1 cellular context compared by ENCODE assay signal in the genomic region with DNA sequence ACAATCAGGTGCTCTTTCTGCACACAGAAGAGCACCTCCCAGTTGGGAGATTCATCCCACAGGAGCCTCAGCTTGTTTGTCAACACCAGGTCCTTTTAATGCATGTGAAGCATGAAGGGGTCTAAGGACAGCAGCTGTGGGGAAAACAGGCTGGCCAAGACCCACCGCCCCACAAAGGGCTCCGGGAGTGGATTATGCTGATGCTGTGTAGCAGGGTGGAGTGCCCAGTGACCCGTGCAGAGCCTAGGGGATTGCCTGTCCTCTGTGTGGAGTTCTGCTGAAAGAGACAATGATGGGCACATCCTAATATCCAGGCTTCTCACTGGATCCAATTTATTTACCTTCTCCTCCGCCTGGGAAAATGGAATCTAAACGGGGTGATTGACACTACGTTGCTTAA.
TF ChIP-seq lines count a peak whose summit lies in the region.

No MANE protein-coding gene starts in this region.

TF ChIP-seq in HepG2, 621 proteins besides CTCF, POLR2A, EP300 and RAD21:
- TF ChIP-seq MAFG (CRISPR knock-in tag; IDR thresholded peaks at IDR 0.05): no peak
